Comparison of ENCODE assay signal across 10 cellular contexts in the genomic region with DNA sequence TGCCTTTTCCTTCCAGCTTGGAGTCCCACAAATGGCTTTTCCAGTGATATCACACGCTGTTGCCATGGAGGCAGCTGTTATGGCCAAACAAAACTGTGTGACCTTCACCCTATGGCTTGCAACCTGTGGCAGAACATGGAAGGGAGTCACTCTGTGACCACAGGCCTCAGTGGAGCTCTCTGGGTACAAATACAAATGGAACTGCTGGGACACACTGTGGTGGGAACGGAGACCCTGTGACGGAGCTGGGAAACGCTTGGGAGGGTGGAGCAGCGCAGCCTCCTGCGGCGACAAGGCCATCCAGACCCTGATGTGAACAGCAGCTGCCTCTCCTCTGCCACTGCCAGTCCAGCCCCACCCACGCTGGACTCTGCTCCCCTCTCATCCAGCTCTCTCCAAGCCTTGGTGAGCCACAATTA.
DNase-seq lines count a peak whose midpoint lies in the region; ATAC-seq and TF ChIP-seq lines count a peak whose summit lies in the region.
"Had no signal": no experiment of that assay in that cellular context is flagged by ENCODE, and none has a peak within 500 bp of the region (broad histone marks: within the 10 kb centered on the region; RNA-seq: fewer than 3 reads in every experiment).

No MANE protein-coding gene starts in this region.

- H3K9me3 Mint-ChIP-seq in stimulated activated naive CD8-positive, alpha-beta T cell treated with anti-CD3 and anti-CD28 coated beads, Interleukin-15, Interleukin-2, amounts not matched to agents 100 ng/mL and 50 ng/mL, for 24 hours, result no peaks in the 10 kb centered on the region

- peaks cover 0 to 50% (median 20%) of the 10 kb centered on the region in 3 donors for H3K4me1 ChIP-seq in gastroesophageal sphincter
- peaks cover 19 to 33% of the 10 kb centered on the region in 2 donors for H3K4me1 ChIP-seq in neuronal stem cell (ENCODE audit: control insufficient read depth in 2 of 2, insufficient read depth in 1 of 2, low read depth in 1 of 2, low read length in 2 of 2)

- H3K27me3 ChIP-seq in gastroesophageal sphincter (no peaks in the 10 kb centered on the region), neuronal stem cell (ENCODE audit: control insufficient read depth in 3 of 3, insufficient read depth in 3 of 3, low read depth in 1 of 3, low read length in 3 of 3) (no peaks in the 10 kb centered on the region)

- H3K79me1 ChIP-seq in neuronal stem cell (ENCODE audit: low read depth, low read length), result no peaks in the 10 kb centered on the region

- peaks cover 80% of the 10 kb centered on the region for H3K4me1 Mint-ChIP-seq in stimulated activated naive CD8-positive, alpha-beta T cell treated with anti-CD3 and anti-CD28 coated beads, Interleukin-15, Interleukin-2, amounts not matched to agents 100 ng/mL and 50 ng/mL, for 24 hours (ENCODE audit: low read depth)

- H2AK5ac ChIP-seq in neuronal stem cell (ENCODE audit: low read depth, low read length), result no peak overlapping the region

- peak overlapping the region; percentile 43 for H3K27ac Mint-ChIP-seq in stimulated activated naive CD8-positive, alpha-beta T cell treated with anti-CD3 and anti-CD28 coated beads, Interleukin-15, Interleukin-2, amounts not matched to agents 100 ng/mL and 50 ng/mL, for 24 hours

- no peaks in the 10 kb centered on the region for H3K9me3 ChIP-seq in gastroesophageal sphincter
- H3K9me3 ChIP-seq in neuronal stem cell (replicated peaks in 1 of 2; ENCODE audit: control insufficient read depth in 2 of 2, insufficient read depth in 1 of 2, low read depth in 1 of 2, low read length in 2 of 2), result no peaks in the 10 kb centered on the region

- no peak overlapping the region for H2BK12ac ChIP-seq in neuronal stem cell (ENCODE audit: low read length)

- H3K14ac ChIP-seq in neuronal stem cell (ENCODE audit: low read length), result no peak overlapping the region

- H3K4me2 ChIP-seq in neuronal stem cell (ENCODE audit: insufficient read depth, low read length, poor library complexity, severe bottlenecking), result no peak overlapping the region

- no peak overlapping the region for H3K18ac ChIP-seq in neuronal stem cell (ENCODE audit: low read length)

- H2BK15ac ChIP-seq in neuronal stem cell (ENCODE audit: low read length), result no peak overlapping the region

- no peak for TF ChIP-seq CTCF in gastroesophageal sphincter (IDR thresholded peaks at IDR 0.05)

- TF ChIP-seq POLR2A in gastroesophageal sphincter (IDR thresholded peaks at IDR 0.05) (no peak), GM18505 (IDR thresholded peaks at IDR 0.05; ENCODE audit: borderline replicate concordance, extremely low read depth, insufficient read depth, insufficient read length) (no peak)

- no peak overlapping the region for H3K4me3 Mint-ChIP-seq in stimulated activated naive CD8-positive, alpha-beta T cell treated with anti-CD3 and anti-CD28 coated beads, Interleukin-15, Interleukin-2, amounts not matched to agents 100 ng/mL and 50 ng/mL, for 24 hours

- no peak overlapping the region for H2BK120ac ChIP-seq in neuronal stem cell (ENCODE audit: low read depth, low read length)

- TF ChIP-seq EP300 in gastroesophageal sphincter (IDR thresholded peaks at IDR 0.05), result no peak

- peak overlapping the region; percentile 82 for H2AFZ ChIP-seq in neuronal stem cell (ENCODE audit: low read length)

- no peak for ATAC-seq in stimulated activated naive CD8-positive, alpha-beta T cell treated with anti-CD3 and anti-CD28 coated beads, Interleukin-15, Interleukin-2, amounts not matched to agents 100 U/mL and 50 U/mL, for 24 hours
- ATAC-seq in gastroesophageal sphincter (peak; percentile 62), HG02763 (IDR thresholded peaks at IDR 0.05; ENCODE audit: unreplicated experiment) (no peak), GM18505 (IDR thresholded peaks at IDR 0.05; ENCODE audit: unreplicated experiment) (no peak)
- ATAC-seq: Panc1 had no signal

- no peak overlapping the region for H2BK5ac ChIP-seq in neuronal stem cell (ENCODE audit: low read length)

- H3K27ac ChIP-seq in gastroesophageal sphincter, result peak overlapping the region in 3 of 4 donors; percentile 55 to 72 (median 71)
- H3K27ac ChIP-seq in neuronal stem cell (replicated peaks; ENCODE audit: low read length), result no peak overlapping the region

- no peak overlapping the region for H3K4me3 ChIP-seq in gastroesophageal sphincter
- H3K4me3 ChIP-seq in neuronal stem cell (ENCODE audit: low read length in 2 of 2), result no peak overlapping the region

- H3K4ac ChIP-seq in neuronal stem cell (ENCODE audit: low read length), result no peak overlapping the region

- DNase-seq in stimulated activated naive CD8-positive, alpha-beta T cell treated with anti-CD3 and anti-CD28 coated beads, Interleukin-15, Interleukin-2, amounts not matched to agents 100 U/mL and 50 U/mL, for 24 hours, result no peak
- no peak for DNase-seq in neuronal stem cell (ENCODE audit: low spot score)
- no peak for DNase-seq in T1000 (lab: John Stamatoyannopoulos, UW)
- DNase-seq in NCI-H1436 treated with DMSO at 0.1 percent for 48 hours (lab: John Stamatoyannopoulos, UW), result no peak
- DNase-seq: activated CD4-positive, alpha-beta T cell treated with anti-CD3 and anti-CD28 coated beads, Interleukin-2, amount 50 U/mL, for 4 hours had no signal

- no peak overlapping the region for H3K23ac ChIP-seq in neuronal stem cell (ENCODE audit: low read depth, low read length, poor library complexity)

- H4K91ac ChIP-seq in neuronal stem cell (ENCODE audit: low read depth, low read length, poor library complexity), result no peak overlapping the region

- H3K27me3 Mint-ChIP-seq in stimulated activated naive CD8-positive, alpha-beta T cell treated with anti-CD3 and anti-CD28 coated beads, Interleukin-15, Interleukin-2, amounts not matched to agents 100 ng/mL and 50 ng/mL, for 24 hours, result no peaks in the 10 kb centered on the region

- no peak overlapping the region for H4K8ac ChIP-seq in neuronal stem cell (ENCODE audit: low read depth, low read length)

- no peak overlapping the region for H3K9ac ChIP-seq in neuronal stem cell (ENCODE audit: low read depth, low read length, poor library complexity)

- no peaks in the 10 kb centered on the region for H3K36me3 Mint-ChIP-seq in stimulated activated naive CD8-positive, alpha-beta T cell treated with anti-CD3 and anti-CD28 coated beads, Interleukin-15, Interleukin-2, amounts not matched to agents 100 ng/mL and 50 ng/mL, for 24 hours (ENCODE audit: low read depth)

- H3K36me3 ChIP-seq in gastroesophageal sphincter, result no peaks in the 10 kb centered on the region
- no peaks in the 10 kb centered on the region for H3K36me3 ChIP-seq in neuronal stem cell (replicated peaks in 1 of 2; ENCODE audit: control insufficient read depth in 2 of 2, insufficient read depth in 2 of 2, low read length in 2 of 2)

- 0 to 14% methylated on average over 1 of the region's 8 CpGs for WGBS in gastroesophageal sphincter (ENCODE audit: low coverage in 1 of 2), 2 donors
- WGBS in neuronal stem cell (ENCODE audit: extremely low coverage in 2 of 2, insufficient read length in 2 of 2, insufficient replicate concordance in 1 of 2), 2 donors, result no CpG with 5 or more reads among the region's 8 CpGs
